In the genomic region with DNA sequence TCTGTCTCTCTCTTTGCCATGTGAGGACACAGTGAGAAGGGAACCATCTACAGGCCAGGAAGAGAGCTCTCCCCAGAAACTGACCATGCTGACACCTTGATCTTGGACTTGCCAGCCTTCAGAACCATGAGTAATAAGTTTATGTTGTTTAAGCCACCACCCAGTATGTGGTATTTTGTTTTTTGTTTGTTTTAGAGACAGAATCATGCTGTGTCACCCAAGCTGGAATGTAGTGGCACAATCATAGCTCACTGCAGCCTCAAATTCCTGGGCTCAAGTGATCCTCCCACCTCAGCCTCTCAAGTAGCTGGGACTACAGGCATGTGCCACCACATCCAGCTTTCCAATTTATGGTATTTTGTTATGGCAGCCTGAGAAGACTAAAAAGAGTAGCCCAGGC, we compare ENCODE assay signal across 7 cellular contexts. TPM values are rescaled to one million over a fixed set of nuclear protein-coding genes. Genes with fewer than 3 reads are reported as not detected.
"Had no signal": no experiment of that assay in that cellular context is flagged by ENCODE, and none has a peak within 500 bp of the region (broad histone marks: within the 10 kb centered on the region; RNA-seq: fewer than 3 reads in every experiment).

No MANE protein-coding gene starts in this region.

RNA-seq across cellular contexts. Expression of a gene that starts 35.7 kb away (rescaled TPM):
- total RNA-seq: dermis blood vessel endothelial cell, endothelial cell of umbilical vein, frontal cortex, occipital lobe, thoracic aorta, tibial nerve had no signal
- polyA plus RNA-seq: endothelial cell of umbilical vein, neural cell had no signal
